ENCODE assay signal across 20 cellular contexts in the genomic region with DNA sequence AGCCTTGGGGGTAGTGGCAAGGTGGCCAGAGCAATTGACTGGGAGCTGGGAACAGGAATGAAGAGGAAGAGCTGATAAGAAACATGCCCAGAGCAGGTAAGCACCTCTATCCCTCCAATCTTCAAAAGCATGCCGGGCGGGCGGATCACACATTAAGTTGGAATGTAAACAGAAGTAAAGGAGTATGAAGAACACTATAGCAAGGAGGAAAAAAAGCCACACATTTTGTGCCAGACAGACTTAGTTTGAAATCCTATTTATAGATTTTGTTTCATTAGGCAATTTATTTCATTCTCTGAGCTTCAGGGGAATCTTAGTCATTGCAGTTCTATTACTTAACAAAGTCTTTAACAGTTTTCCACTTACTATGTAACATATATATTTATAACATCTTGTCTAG.
DNase-seq lines count a peak whose midpoint lies in the region; ATAC-seq, FAIRE-seq and TF ChIP-seq lines count a peak whose summit lies in the region.
"Had no signal": no experiment of that assay in that cellular context is flagged by ENCODE, and none has a peak within 500 bp of the region (broad histone marks: within the 10 kb centered on the region; RNA-seq: fewer than 3 reads in every experiment).

No MANE protein-coding gene starts in this region.

- WGBS in IMR-90 (ENCODE audit: extremely low coverage in 2 of 2, insufficient read length in 1 of 2), 2 experiments, result no CpG with 5 or more reads among the region's 3 CpGs
- WGBS in upper lobe of left lung, 2 donors, result 59 to 73% methylated on average over 3 of the region's 3 CpGs

- H3K18ac ChIP-seq in IMR-90 (ENCODE audit: low read depth, low read length), result no peak overlapping the region

- no peaks in the 10 kb centered on the region for H3K27me3 ChIP-seq in IMR-90 (ENCODE audit: control insufficient read depth, insufficient read depth, low read length)
- H3K27me3 ChIP-seq in bronchial epithelial cell (ENCODE audit: control insufficient read depth, insufficient read depth, low read length), result no peaks in the 10 kb centered on the region
- H3K27me3 ChIP-seq in left lung, result no peaks in the 10 kb centered on the region
- no peaks in the 10 kb centered on the region for H3K27me3 ChIP-seq in upper lobe of left lung
- H3K27me3 ChIP-seq: BLaER1, neural progenitor cell had no signal

- H3K9me3 ChIP-seq in IMR-90 (ENCODE audit: control insufficient read depth, insufficient read depth, low read length) (no peaks in the 10 kb centered on the region), left lung (no peaks in the 10 kb centered on the region), upper lobe of left lung (no peaks in the 10 kb centered on the region)
- H3K9me3 ChIP-seq: BLaER1 had no signal

- peak; percentile 32; the same call in 1 of the 2 replicates for ATAC-seq in IMR-90 (ENCODE audit: low read depth)
- peak; percentile 91 for ATAC-seq in left lung
- ATAC-seq in upper lobe of left lung (ENCODE audit: low FRiP score in 2 of 2), result peak; percentile 58 to 72
- no peak for ATAC-seq in GM18498 (IDR thresholded peaks at IDR 0.05; ENCODE audit: unreplicated experiment)
- ATAC-seq: activated naive CD8-positive, alpha-beta T cell treated with anti-CD3 and anti-CD28 coated beads, Interleukin-2, amount 50 U/mL, for 24 hours; activated T-cell treated with anti-CD3 and anti-CD28 coated beads, Interleukin-2, amount 50 U/mL, for 4 hours had no signal

- FAIRE-seq in bronchial epithelial cell (lab: Jason Lieb, UNC), result no peak
- FAIRE-seq: TTC549 had no signal

- H3K23ac ChIP-seq in IMR-90 (ENCODE audit: low read depth, low read length), result no peak overlapping the region

- no peak overlapping the region for H3K27ac ChIP-seq in IMR-90 (ENCODE audit: insufficient read depth, low read length)
- H3K27ac ChIP-seq in left lung, result peak overlapping the region in 1 of 2 donors; percentile 23
- no peak overlapping the region for H3K27ac ChIP-seq in upper lobe of left lung
- H3K27ac ChIP-seq: BLaER1, neural progenitor cell had no signal

- DNase-seq in IMR-90 (peak; percentile 52), bronchial epithelial cell (ENCODE audit: low read depth) (peak; percentile 94), left lung (peak; percentile 79 to 82), upper lobe of left lung (peak in 1 of 2 donors; percentile 52), Ammon's horn (ENCODE audit: low spot score) (no peak)
- no peak for DNase-seq in activated naive CD4-positive, alpha-beta T cell (lab: John Stamatoyannopoulos, UW)
- DNase-seq: activated CD4-positive, alpha-beta T cell treated with anti-CD3 and anti-CD28 coated beads, Interleukin-2, amount 50 U/mL, for 48 hours; activated naive CD8-positive, alpha-beta T cell treated with anti-CD3 and anti-CD28 coated beads, Interleukin-2, amount 50 U/mL, for 24 hours; activated T-cell treated with anti-CD3 and anti-CD28 coated beads, Interleukin-2, amount 50 U/mL, for 4 hours; DMS79; erythroblast; H9; KBM-7; NCI-H1436; NCI-H446; stimulated activated CD8-positive, alpha-beta memory T cell treated with anti-CD3 and anti-CD28 coated beads, Interleukin-4, amount 100 ng/mL, for 48 hours had no signal

- CTCF ChIA-PET in IMR-90 (lab: Yijun Ruan, JAX), result no interaction called here

- dilution Hi-C loops in IMR-90 (cut with HindIII; ENCODE audit: low sequenced_read_pairs, unreplicated experiment), result no loop called here

- no peak overlapping the region for H3K9ac ChIP-seq in IMR-90 (ENCODE audit: low read depth, low read length)
- H3K9ac ChIP-seq: BLaER1, neural progenitor cell had no signal

- H2AFZ ChIP-seq in IMR-90 (replicated peaks; ENCODE audit: low read length, poor library complexity), result no peak overlapping the region
- H2AFZ ChIP-seq: neural progenitor cell had no signal

- no peaks in the 10 kb centered on the region for H3K9me1 ChIP-seq in IMR-90 (ENCODE audit: insufficient read depth, low read length)

- no peak overlapping the region for H3K4ac ChIP-seq in IMR-90 (ENCODE audit: low read depth, low read length)

- BruUV-seq in IMR-90 (replicated peaks; lab: Mats Ljungman, UMichigan), result no TSS peak

- H3K4me3 ChIP-seq in IMR-90 (ENCODE audit: insufficient read depth, low read depth, low read length), result no peak overlapping the region
- H3K4me3 ChIP-seq in bronchial epithelial cell (ENCODE audit: low read depth, low read length), result no peak overlapping the region
- H3K4me3 ChIP-seq in left lung, result no peak overlapping the region
- H3K4me3 ChIP-seq in upper lobe of left lung, result no peak overlapping the region
- H3K4me3 ChIP-seq: BLaER1, neural progenitor cell had no signal

- TF ChIP-seq POLR2A in IMR-90 (IDR thresholded peaks at IDR 0.05; ENCODE audit: low read depth, low read length) (no peak), upper lobe of left lung (IDR thresholded peaks at IDR 0.05) (no peak)

- no peak for TF ChIP-seq EP300 in upper lobe of left lung (IDR thresholded peaks at IDR 0.05)

- no peak overlapping the region for H4K8ac ChIP-seq in IMR-90 (ENCODE audit: low read depth in 2 of 2, low read length in 2 of 2)

- no peak overlapping the region for H2BK15ac ChIP-seq in IMR-90 (ENCODE audit: low read depth, low read length)

- no peak for TF ChIP-seq RAD21 in IMR-90 (IDR thresholded peaks at IDR 0.05; ENCODE audit: low read length)

- H2AK5ac ChIP-seq in IMR-90 (ENCODE audit: low read depth, low read length), result no peak overlapping the region

- no peak overlapping the region for H4K5ac ChIP-seq in IMR-90 (ENCODE audit: low read depth, low read length)

- intact Hi-C loops in IMR-90 (cut with micrococcal nuclease), result no loop called here
- intact Hi-C loops in left lung (cut with DNase I), result no loop called here

- POLR2A ChIA-PET in IMR-90 (lab: Charles Lee; ENCODE audit: unreplicated experiment), result no interaction called here

- no peak overlapping the region for H2BK20ac ChIP-seq in IMR-90 (ENCODE audit: low read depth, low read length)

- in situ Hi-C loops in IMR-90 (cut with MboI; ENCODE audit: low sequenced_read_pairs), result no loop called here

- H4K20me1 ChIP-seq in IMR-90 (ENCODE audit: insufficient read depth, low read length), result no peaks in the 10 kb centered on the region
- H4K20me1 ChIP-seq: BLaER1 had no signal

- no peak overlapping the region for H2AK9ac ChIP-seq in IMR-90 (replicated peaks; ENCODE audit: low read depth, low read length, poor library complexity)

- H3K14ac ChIP-seq in IMR-90 (replicated peaks; ENCODE audit: low read depth, low read length), result no peak overlapping the region

- no peak overlapping the region for H4K91ac ChIP-seq in IMR-90 (ENCODE audit: insufficient read depth, low read depth, low read length)

- H3K56ac ChIP-seq in IMR-90 (ENCODE audit: extremely low read depth, insufficient read depth, low read length), result no peak overlapping the region

- H3K4me1 ChIP-seq in IMR-90 (ENCODE audit: control insufficient read depth, insufficient read depth, low read length) (0 out of 2 replicates have a peak, but pooled peaks cover 4% of the 10 kb centered on the region), left lung (no peaks in the 10 kb centered on the region), upper lobe of left lung (peaks cover 0 to 11% (median 4%) of the 10 kb centered on the region in 4 donors)

- H3K36me3 ChIP-seq in IMR-90 (ENCODE audit: control insufficient read depth, insufficient read depth, low read length) (no peaks in the 10 kb centered on the region), bronchial epithelial cell (ENCODE audit: control insufficient read depth, insufficient read depth, low read length) (no peaks in the 10 kb centered on the region), left lung (no peaks in the 10 kb centered on the region), upper lobe of left lung (no peaks in the 10 kb centered on the region)
- H3K36me3 ChIP-seq: BLaER1, neural progenitor cell had no signal

- H2BK120ac ChIP-seq in IMR-90 (ENCODE audit: low read depth, low read length), result no peak overlapping the region

- H2BK5ac ChIP-seq in IMR-90 (ENCODE audit: low read depth, low read length, poor library complexity, severe bottlenecking), result no peak overlapping the region

- TF ChIP-seq CTCF in IMR-90 (conservative IDR thresholded peaks at IDR 0.05; ENCODE audit: low read depth, low read length) (no peak), bronchial epithelial cell (IDR thresholded peaks at IDR 0.05; ENCODE audit: insufficient read depth, low read length, severe bottlenecking) (no peak), left lung (IDR thresholded peaks at IDR 0.05) (no peak), upper lobe of left lung (IDR thresholded peaks at IDR 0.05) (no peak)

- H3K4me2 ChIP-seq in IMR-90 (ENCODE audit: low read depth, low read length), result no peak overlapping the region; the same call in 1 of the 2 replicates
- H3K4me2 ChIP-seq: BLaER1, neural progenitor cell had no signal

- no peaks in the 10 kb centered on the region for H3K79me1 ChIP-seq in IMR-90 (ENCODE audit: low read depth in 1 of 2, low read length in 2 of 2)

TF ChIP-seq in IMR-90, 13 proteins besides CTCF, POLR2A, EP300 and RAD21:
- TF ChIP-seq RCOR1 (IDR thresholded peaks at IDR 0.05; ENCODE audit: insufficient replicate concordance, low read length) (no peak), MAZ (IDR thresholded peaks at IDR 0.05; ENCODE audit: borderline replicate concordance, low read depth, low read length) (no peak), BHLHE40 (IDR thresholded peaks at IDR 0.05; ENCODE audit: low read depth, low read length) (no peak), CEBPB (IDR thresholded peaks at IDR 0.05; ENCODE audit: low read depth, low read length) (peak; percentile 63)

Comparison
In these comparisons a context has a peak if more than half of its experiments do, and no peak if none do; other contexts are left out.
1. DNase-seq: peak in IMR-90 (single experiment), bronchial epithelial cell (single experiment) and left lung (2 of 2); none in Ammon's horn (single experiment) and activated naive CD4-positive, alpha-beta T cell (0 of 4).